ENCODE assay signal across 8 cellular contexts in the genomic region with DNA sequence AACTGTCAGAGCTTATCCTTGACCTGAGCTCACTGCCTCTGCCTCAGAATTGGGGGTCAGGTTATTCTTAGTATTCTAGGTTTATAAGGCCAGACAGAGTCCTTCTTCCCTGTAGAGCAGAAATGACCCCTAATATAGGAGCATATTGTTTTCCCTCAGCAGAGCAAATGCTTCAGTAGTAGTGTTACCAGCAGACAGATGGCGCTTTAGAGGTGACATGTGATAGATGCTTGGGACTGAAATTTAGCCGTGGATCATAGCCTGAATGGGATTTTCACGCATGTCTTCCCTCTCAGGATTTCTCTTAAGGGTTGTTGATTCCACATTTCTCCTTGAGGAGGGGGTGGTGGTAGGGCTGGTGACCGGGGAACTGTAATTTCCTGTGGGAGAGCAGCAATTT. TPM values are rescaled to one million over a fixed set of nuclear protein-coding genes. Genes with fewer than 3 reads are reported as not detected.
DNase-seq lines count a peak whose midpoint lies in the region; ATAC-seq and TF ChIP-seq lines count a peak whose summit lies in the region.

No MANE protein-coding gene starts in this region.

- DNase-seq in heart left ventricle (no peak), right cardiac atrium (no peak), NOMO-1 treated with DMSO at 0.1 percent for 48 hours (lab: John Stamatoyannopoulos, UW; ENCODE audit: unreplicated experiment) (peak; percentile 11), epithelial cell of esophagus (ENCODE audit: low read depth) (peak; percentile 24), transverse colon (no peak), COLO668 (lab: John Stamatoyannopoulos, UW; ENCODE audit: unreplicated experiment) (no peak), A172 (ENCODE audit: low spot score) (no peak), aorta (no peak)

- intact Hi-C loops in heart left ventricle (cut with DNase I) (no loop called here), right cardiac atrium (cut with DNase I) (no loop called here), transverse colon (cut with DNase I; ENCODE audit: low total_unique reads) (no loop called here), aorta (cut with DNase I) (no loop called here)

- H3K36me3 ChIP-seq in heart left ventricle (no peaks in the 10 kb centered on the region), transverse colon (no peaks in the 10 kb centered on the region), aorta (ENCODE audit: control insufficient read depth in 1 of 2, insufficient read depth in 2 of 2, low read length in 1 of 2) (no peaks in the 10 kb centered on the region)

- H3K9me3 ChIP-seq in heart left ventricle (no peaks in the 10 kb centered on the region), right cardiac atrium (ENCODE audit: control insufficient read depth, low read length) (no peaks in the 10 kb centered on the region), transverse colon (no peaks in the 10 kb centered on the region), aorta (ENCODE audit: control insufficient read depth, low read length) (no peaks in the 10 kb centered on the region)

- H3K27ac ChIP-seq in heart left ventricle (no peak overlapping the region), right cardiac atrium (ENCODE audit: low read length) (no peak overlapping the region), transverse colon (no peak overlapping the region), aorta (ENCODE audit: low read depth in 1 of 2, low read length in 2 of 2) (no peak overlapping the region)

- no peak for ATAC-seq in heart left ventricle
- ATAC-seq in right cardiac atrium, result no peak
- ATAC-seq in aorta (ENCODE audit: low FRiP score), result no peak

- in situ Hi-C loops in transverse colon (cut with MboI; ENCODE audit: low pct_ligation_motif_present in 1 of 4, low pct_unique_long_range_greater_than_20kb in 1 of 4, low sequenced_read_pairs in 3 of 4), result no loop called here

- TF ChIP-seq CTCF in heart left ventricle (IDR thresholded peaks at IDR 0.05) (peak in 11 of 12 donors; percentile 10 to 48 (median 32)), epithelial cell of esophagus (IDR thresholded peaks at IDR 0.05; ENCODE audit: insufficient read depth, low read depth, low read length, missing control alignments) (peak; percentile 44), transverse colon (IDR thresholded peaks at IDR 0.05) (peak in 4 of 5 experiments; percentile 11 to 23 (median 18))

- H3K4me3 ChIP-seq in heart left ventricle (no peak overlapping the region), right cardiac atrium (ENCODE audit: low read length) (no peak overlapping the region), epithelial cell of esophagus (ENCODE audit: low read length) (no peak overlapping the region), transverse colon (no peak overlapping the region), aorta (ENCODE audit: low read length in 2 of 2) (no peak overlapping the region)

- H3K27me3 ChIP-seq in heart left ventricle (no peaks in the 10 kb centered on the region), right cardiac atrium (ENCODE audit: control insufficient read depth, insufficient read depth) (no peaks in the 10 kb centered on the region), transverse colon (no peaks in the 10 kb centered on the region), aorta (ENCODE audit: control insufficient read depth in 1 of 2, insufficient read depth in 2 of 2, low read length in 1 of 2) (no peaks in the 10 kb centered on the region)

- TF ChIP-seq EP300 in transverse colon (IDR thresholded peaks at IDR 0.05; ENCODE audit: low read depth), result no peak

- TF ChIP-seq POLR2A in heart left ventricle (IDR thresholded peaks at IDR 0.05) (no peak), transverse colon (IDR thresholded peaks at IDR 0.05) (no peak)

- WGBS in heart left ventricle, 4 donors, result 52 to 59% (median 55%) methylated on average over 4 of the region's 4 CpGs
- 57% methylated on average over 4 of the region's 4 CpGs for WGBS in right cardiac atrium
- 45 to 55% methylated on average over 3 to 4 of the region's 4 CpGs for WGBS in transverse colon (ENCODE audit: low coverage in 1 of 2), 2 donors
- WGBS in aorta, 2 donors, result 70 to 72% methylated on average over 4 of the region's 4 CpGs

- H3K4me1 ChIP-seq in heart left ventricle, result peaks cover 19 to 93% (median 62%) of the 10 kb centered on the region in 12 donors
- H3K4me1 ChIP-seq in right cardiac atrium (ENCODE audit: control insufficient read depth, insufficient read depth, low read length), result peaks cover 28% of the 10 kb centered on the region
- peaks cover 8 to 15% (median 11%) of the 10 kb centered on the region in 4 donors for H3K4me1 ChIP-seq in transverse colon
- peaks cover 2 to 8% of the 10 kb centered on the region in 2 donors for H3K4me1 ChIP-seq in aorta (ENCODE audit: control insufficient read depth in 1 of 2, insufficient read depth in 2 of 2, low read length in 2 of 2)

RNA-seq across cellular contexts. Expression of a gene that starts 24.5 kb away (rescaled TPM):
- 10 to 100 TPM in 8 of 9 donors, 1 to 10 TPM in 1; 6.9 to 16.3 (median 12.1) TPM for total RNA-seq in heart left ventricle
- 10 to 100 TPM in 1 of 2 donors, 1 to 10 TPM in 1; 8.9 to 11.5 TPM for polyA plus RNA-seq in heart left ventricle
- total RNA-seq in right cardiac atrium, result 10 to 100 TPM; 16.9 to 23.8 (median 19.4) TPM
- 9.1 TPM for polyA plus RNA-seq in right cardiac atrium
- 10 to 100 TPM in 3 of 4 donors, 1 to 10 TPM in 1; 6.8 to 32.2 (median 17.3) TPM for total RNA-seq in transverse colon
- 13.3 and 15.7 TPM in 2 replicates for total RNA-seq in A172 (2014; rRNA removed; shearing (Covaris generic))
- total RNA-seq in aorta, result 100 to 1,000 TPM in 1 of 2 donors, 10 to 100 TPM in 1; 87.9 to 224 TPM
- 10 to 100 TPM; 54.7 to 93.3 TPM for polyA plus RNA-seq in aorta

Comparison
In these comparisons a context has a peak if more than half of its experiments do, and no peak if none do; other contexts are left out.
1. DNase-seq: peak in NOMO-1 treated with DMSO at 0.1 percent for 48 hours (single experiment) and epithelial cell of esophagus (single experiment); none in heart left ventricle (0 of 5), right cardiac atrium (0 of 3), transverse colon (single experiment), COLO668 (single experiment), A172 (single experiment) and aorta (0 of 2).
2. Peak in every context shown above with its lines, with median percentiles within 50 percentile points of each other: CTCF ChIP-seq.